Comparison of ENCODE assay signal across 15 cellular contexts in genomic region chr1:15749399-15750291, GRCh38. TPM values are rescaled to one million over a fixed set of nuclear protein-coding genes. Genes with fewer than 3 reads are reported as not detected.
DNase-seq lines count a peak whose midpoint lies in the region; ATAC-seq and TF ChIP-seq lines count a peak whose summit lies in the region.
"Had no signal": no experiment of that assay in that cellular context is flagged by ENCODE, and none has a peak within 500 bp of the region (broad histone marks: within the 10 kb centered on the region; RNA-seq: fewer than 3 reads in every experiment).

No MANE protein-coding gene starts in this region.

- CTCF ChIA-PET in WTC11 (lab: Charles Lee): interaction anchor here (1.0 to 1.5 kb wide), 2 partner anchors 8 to 11 kb away, joined by 5 to 6 read pairs; no protein-coding TSS in a partner anchor

- H3K27me3 ChIP-seq in neural progenitor cell: no peaks in the 10 kb centered on the region

- H3K4me1 ChIP-seq in neural progenitor cell: no peaks in the 10 kb centered on the region

- H3K9me3 Mint-ChIP-seq in WTC11 (no peaks in the 10 kb centered on the region), neural progenitor cell (no peaks in the 10 kb centered on the region)
- H3K9me3 Mint-ChIP-seq: activated naive CD8-positive, alpha-beta T cell treated with anti-CD3 and anti-CD28 coated beads, Interleukin-2, amount 10 ng/mL, durations not matched to agents 7 days and 5 days; H9; stimulated activated effector memory CD8-positive, alpha-beta T cell treated with anti-CD3 and anti-CD28 coated beads, Interleukin-12 subunit alpha, Interleukin-12 subunit beta, amount 100 ng/mL, for 72 hours had no signal

- no peak overlapping the region for H3K9ac ChIP-seq in neural progenitor cell

- POLR2A ChIA-PET in WTC11 (lab: Charles Lee): no interaction called here

- H3F3A ChIP-seq in neural progenitor cell (ENCODE audit: low read depth): no peaks in the 10 kb centered on the region

- H3K4me3 Mint-ChIP-seq in WTC11 (no peak overlapping the region), neural progenitor cell (no peak overlapping the region)
- H3K4me3 Mint-ChIP-seq: activated naive CD8-positive, alpha-beta T cell treated with anti-CD3 and anti-CD28 coated beads, Interleukin-2, amount 10 ng/mL, durations not matched to agents 7 days and 5 days; H9; stimulated activated effector memory CD8-positive, alpha-beta T cell treated with anti-CD3 and anti-CD28 coated beads, Interleukin-12 subunit alpha, Interleukin-12 subunit beta, amount 100 ng/mL, for 72 hours had no signal

- no peak for TF ChIP-seq CTCF in WTC11 (IDR thresholded peaks at IDR 0.05)
- TF ChIP-seq CTCF in neural progenitor cell (IDR thresholded peaks at IDR 0.05): no peak

- H3K27ac ChIP-seq in neural progenitor cell: no peak overlapping the region

- H4K20me1 ChIP-seq in neural progenitor cell (ENCODE audit: low read depth): no peaks in the 10 kb centered on the region

- H3K4me3 ChIP-seq in neural progenitor cell: no peak overlapping the region

- H3K27ac Mint-ChIP-seq in WTC11: no peak overlapping the region
- H3K27ac Mint-ChIP-seq in neural progenitor cell: no peak overlapping the region
- H3K27ac Mint-ChIP-seq: activated naive CD8-positive, alpha-beta T cell treated with anti-CD3 and anti-CD28 coated beads, Interleukin-2, amount 10 ng/mL, durations not matched to agents 7 days and 5 days; H9; stimulated activated effector memory CD8-positive, alpha-beta T cell treated with anti-CD3 and anti-CD28 coated beads, Interleukin-12 subunit alpha, Interleukin-12 subunit beta, amount 100 ng/mL, for 72 hours had no signal

- no peaks in the 10 kb centered on the region for H3K79me2 ChIP-seq in neural progenitor cell (ENCODE audit: low read depth)

- no peaks in the 10 kb centered on the region for H3K36me3 ChIP-seq in neural progenitor cell

- H3K4me2 ChIP-seq in neural progenitor cell: no peak overlapping the region

- ATAC-seq in WTC11 (peak; percentile 53), left ventricle myocardium superior (peak; percentile 28), GM18498 (IDR thresholded peaks at IDR 0.05; ENCODE audit: unreplicated experiment) (no peak), GM19324 (IDR thresholded peaks at IDR 0.05; ENCODE audit: low FRiP score, unreplicated experiment) (no peak)
- ATAC-seq: stimulated activated effector memory CD8-positive, alpha-beta T cell treated with anti-CD3 and anti-CD28 coated beads, Interleukin-12 subunit alpha, Interleukin-12 subunit beta, amount 100 ng/mL, for 72 hours had no signal

- intact Hi-C loops in left ventricle myocardium superior (cut with micrococcal nuclease): no loop called here
- intact Hi-C loops in posterior vena cava (cut with DNase I): loop anchor here in 1 of 2 donors (5.0 kb wide), 1 partner anchor 667 kb away; no protein-coding TSS in a partner anchor

- no peaks in the 10 kb centered on the region for H3K9me3 ChIP-seq in neural progenitor cell (ENCODE audit: low read depth)

- peaks cover 3% of the 10 kb centered on the region; the same call in 1 of the 2 replicates for H3K4me1 Mint-ChIP-seq in WTC11
- H3K4me1 Mint-ChIP-seq in neural progenitor cell: peaks cover 6% of the 10 kb centered on the region
- H3K4me1 Mint-ChIP-seq: activated naive CD8-positive, alpha-beta T cell treated with anti-CD3 and anti-CD28 coated beads, Interleukin-2, amount 10 ng/mL, durations not matched to agents 7 days and 5 days; stimulated activated effector memory CD8-positive, alpha-beta T cell treated with anti-CD3 and anti-CD28 coated beads, Interleukin-12 subunit alpha, Interleukin-12 subunit beta, amount 100 ng/mL, for 72 hours had no signal

- H3K27me3 Mint-ChIP-seq in WTC11 (ENCODE audit: low read depth): no peaks in the 10 kb centered on the region; the same call in 1 of the 2 replicates
- peaks cover 2% of the 10 kb centered on the region for H3K27me3 Mint-ChIP-seq in neural progenitor cell (ENCODE audit: insufficient read depth, low read depth)

- DNase-seq in ELR (ENCODE audit: low read depth) (peak; percentile 55), WTC11 (ENCODE audit: low spot score) (no peak), left ventricle myocardium superior (no peak), posterior vena cava (ENCODE audit: low spot score) (peak; percentile 91), neural progenitor cell (ENCODE audit: low spot score) (no peak), NCI-H510A treated with DMSO at 0.1 percent for 48 hours (lab: John Stamatoyannopoulos, UW) (no peak)
- DNase-seq: activated naive CD8-positive, alpha-beta T cell treated with anti-CD3 and anti-CD28 coated beads, Interleukin-2, amount 10 ng/mL, durations not matched to agents 7 days and 5 days; foreskin melanocyte; H9; islet precursor cell; NCI-H1436; NCI-H524 had no signal

- H3K36me3 Mint-ChIP-seq in WTC11: no peaks in the 10 kb centered on the region
- H3K36me3 Mint-ChIP-seq in neural progenitor cell: no peaks in the 10 kb centered on the region
- H3K36me3 Mint-ChIP-seq: activated naive CD8-positive, alpha-beta T cell treated with anti-CD3 and anti-CD28 coated beads, Interleukin-2, amount 10 ng/mL, durations not matched to agents 7 days and 5 days; stimulated activated effector memory CD8-positive, alpha-beta T cell treated with anti-CD3 and anti-CD28 coated beads, Interleukin-12 subunit alpha, Interleukin-12 subunit beta, amount 100 ng/mL, for 72 hours had no signal

- no peak overlapping the region for H2AFZ ChIP-seq in neural progenitor cell (replicated peaks)

TF ChIP-seq in WTC11, 78 proteins besides CTCF, POLR2A, EP300 and RAD21:
- TF ChIP-seq PRRX2 (CRISPR knock-in tag; IDR thresholded peaks at IDR 0.05) (no peak), PREB (CRISPR knock-in tag; IDR thresholded peaks at IDR 0.05; ENCODE audit: borderline replicate concordance) (no peak), ZNF671 (CRISPR knock-in tag; IDR thresholded peaks at IDR 0.05) (no peak), GTF2I (CRISPR knock-in tag; conservative IDR thresholded peaks at IDR 0.05) (no peak), KAT7 (CRISPR knock-in tag; IDR thresholded peaks at IDR 0.05; ENCODE audit: borderline replicate concordance) (no peak), E2F1 (CRISPR knock-in tag; IDR thresholded peaks at IDR 0.05) (no peak), FOXP4 (CRISPR knock-in tag; IDR thresholded peaks at IDR 0.05) (no peak), ELF4 (CRISPR knock-in tag; IDR thresholded peaks at IDR 0.05; ENCODE audit: low read depth) (no peak), FOXP1 (CRISPR knock-in tag; IDR thresholded peaks at IDR 0.05; ENCODE audit: borderline replicate concordance) (peak; percentile 20; the same call in 1 of the 2 replicates)

RNA-seq across cellular contexts. Expression of gene TMEM82, which starts 7.3 kb away (rescaled TPM):
- total RNA-seq in WTC11 (2021): 0.48 to 1.4 TPM (median 0.94 TPM) in 3 replicates
- not detected for total RNA-seq in left ventricle myocardium superior
- not detected for total RNA-seq in posterior vena cava
- total RNA-seq in neural progenitor cell (ENCODE audit: low replicate concordance): 0.56 TPM in 1 of 2 replicates, not detected in the other
- total RNA-seq: activated naive CD8-positive, alpha-beta T cell treated with anti-CD3 and anti-CD28 coated beads, Interleukin-2, amount 10 ng/mL, durations not matched to agents 7 days and 5 days had no signal

RNA-seq across cellular contexts. Expression of gene FBLIM1, which starts 8.9 kb away (rescaled TPM):
- total RNA-seq in WTC11 (2021) (70.9 to 78.3 TPM (median 76.6 TPM) in 3 replicates), left ventricle myocardium superior (100 TPM), posterior vena cava (100 to 1,000 TPM; 224 to 328 TPM), neural progenitor cell (ENCODE audit: low replicate concordance) (4.7 and 13.0 TPM in 2 replicates)

RNA-seq across cellular contexts. Expression of gene SLC25A34, which starts 13.6 kb away (rescaled TPM):
- total RNA-seq in WTC11 (2021): 0.82 to 2.0 TPM (median 1.1 TPM) in 3 replicates
- 52.8 TPM for total RNA-seq in left ventricle myocardium superior
- total RNA-seq in posterior vena cava: 1 to 10 TPM; 1.2 to 1.6 TPM
- 0.34 and 2.2 TPM in 2 replicates for total RNA-seq in neural progenitor cell (ENCODE audit: low replicate concordance)

RNA-seq across cellular contexts. Expression of gene UQCRHL, which starts 57.8 kb away (rescaled TPM):
- 2.6 to 3.8 TPM (median 2.7 TPM) in 3 replicates for total RNA-seq in WTC11 (2021)
- total RNA-seq in left ventricle myocardium superior: 6.0 TPM
- total RNA-seq in posterior vena cava: under 1 TPM; 0.71 to 0.88 TPM
- 2.8 and 4.8 TPM in 2 replicates for total RNA-seq in neural progenitor cell (ENCODE audit: low replicate concordance)

Comparison
In these comparisons a context has a peak if more than half of its experiments do, and no peak if none do; other contexts are left out.
1. DNase-seq: peak in ELR (single experiment) and posterior vena cava (single experiment); none in WTC11 (single experiment), left ventricle myocardium superior (single experiment), neural progenitor cell (single experiment) and NCI-H510A treated with DMSO at 0.1 percent for 48 hours (single experiment).
2. ATAC-seq: peak in WTC11 (single experiment) and left ventricle myocardium superior (single experiment); none in GM18498 (single experiment) and GM19324 (single experiment).
3. RNA of gene SLC25A34, which starts 13.6 kb away (total RNA-seq): 52.8 TPM in left ventricle myocardium superior (single experiment); 1.2 to 1.6 TPM in posterior vena cava, 0.82 to 2.0 TPM in WTC11 and 0.34 to 2.2 TPM in neural progenitor cell; every median in the first group is over 10 times any median in the second.